Comparison of ENCODE assay signal across 6 cellular contexts in genomic region chr7:112236597-112236996, GRCh38. TPM values are rescaled to one million over a fixed set of nuclear protein-coding genes. Genes with fewer than 3 reads are reported as not detected.
"Had no signal": no experiment of that assay in that cellular context is flagged by ENCODE, and none has a peak within 500 bp of the region (broad histone marks: within the 10 kb centered on the region; RNA-seq: fewer than 3 reads in every experiment).

No MANE protein-coding gene starts in this region.

- H3K4me2 ChIP-seq: GM23338 had no signal

- ATAC-seq: GM23338 had no signal

- FAIRE-seq: H1, HTR-8/SVneo had no signal

- H2AFZ ChIP-seq: GM23338 had no signal

- DNase-seq: H9, HCEC 1CT had no signal

- H3K4me3 ChIP-seq: GM23338 had no signal

RNA-seq across cellular contexts. Expression of gene DOCK4, which starts 30.4 kb away (rescaled TPM):
- polyA plus RNA-seq: IgD-negative memory B cell had no signal
